8 cellular contexts compared by ENCODE assay signal in the genomic region with DNA sequence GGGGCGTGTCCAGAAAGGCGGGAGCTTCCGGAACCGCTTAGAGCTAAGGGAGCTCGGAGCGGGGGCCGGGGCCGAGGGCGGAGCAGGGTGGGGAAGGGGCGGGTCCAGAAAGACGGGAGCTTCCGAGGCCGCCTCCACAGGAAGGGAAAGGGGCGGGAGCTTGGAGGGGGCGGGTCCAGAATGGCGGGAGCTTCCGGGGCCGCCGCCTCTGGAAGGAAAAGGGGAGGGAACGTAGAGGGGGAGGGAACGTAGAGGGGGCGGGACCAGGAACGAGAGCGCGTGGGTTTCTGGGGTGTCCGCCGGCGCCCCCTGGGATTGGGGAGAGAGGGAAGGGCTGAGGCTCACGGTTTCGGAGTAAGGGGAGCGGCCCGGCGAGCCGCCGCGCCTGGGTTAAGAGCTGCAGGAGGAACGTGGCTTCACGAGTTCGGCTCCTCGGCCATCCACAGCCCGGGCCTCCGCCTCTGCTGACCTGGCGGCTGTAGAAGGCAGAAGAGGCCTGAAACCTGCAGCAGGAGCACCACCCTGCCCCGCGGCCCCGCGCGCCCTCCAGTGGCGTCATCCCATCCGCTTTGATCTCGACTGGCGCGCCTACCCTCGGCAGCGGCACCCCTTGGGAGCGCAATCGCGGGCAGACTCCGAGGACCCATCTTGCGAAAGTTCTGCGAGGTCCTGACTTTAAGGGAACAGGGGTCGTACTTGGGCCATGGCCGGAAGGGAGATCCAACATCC. TPM values are rescaled to one million over a fixed set of nuclear protein-coding genes. Genes with fewer than 3 reads are reported as not detected.
DNase-seq lines count a peak whose midpoint lies in the region; ATAC-seq, FAIRE-seq and TF ChIP-seq lines count a peak whose summit lies in the region.

No MANE protein-coding gene starts in this region.

- H4K20me1 ChIP-seq in astrocyte (ENCODE audit: insufficient read depth, low read length): no peaks in the 10 kb centered on the region

- no peaks in the 10 kb centered on the region for H3K79me2 ChIP-seq in astrocyte (ENCODE audit: insufficient read depth, low read length)

- peak overlapping the region; percentile 78 for H3K4me3 ChIP-seq in astrocyte (ENCODE audit: insufficient read depth, low read depth, low read length)
- H3K4me3 ChIP-seq in rectal smooth muscle tissue (ENCODE audit: low read length): peak overlapping the region; percentile 93
- peak overlapping the region; percentile 33 to 62 for H3K4me3 ChIP-seq in aorta (ENCODE audit: low read length in 2 of 2)

- H3K4me1 ChIP-seq in astrocyte (ENCODE audit: insufficient read depth, low read length): peaks cover 10% of the 10 kb centered on the region
- no peaks in the 10 kb centered on the region for H3K4me1 ChIP-seq in rectal smooth muscle tissue (ENCODE audit: control insufficient read depth, insufficient read depth, low read length)
- no peaks in the 10 kb centered on the region for H3K4me1 ChIP-seq in aorta (ENCODE audit: control insufficient read depth in 1 of 2, insufficient read depth in 2 of 2, low read length in 2 of 2)

- FAIRE-seq in astrocyte (lab: Jason Lieb, UNC): no peak

- ATAC-seq in GM18499 (IDR thresholded peaks at IDR 0.05; ENCODE audit: insufficient read depth, unreplicated experiment): peak; percentile 44
- peak; percentile 55 for ATAC-seq in HG02938 (IDR thresholded peaks at IDR 0.05; ENCODE audit: unreplicated experiment)
- ATAC-seq in aorta (ENCODE audit: low FRiP score): peak; percentile 97

- WGBS in aorta, 2 donors: 0 to 1% methylated on average over 51 to 63 of the region's 63 CpGs

- no peaks in the 10 kb centered on the region for H3K27me3 Mint-ChIP-seq in astrocyte (ENCODE audit: low read depth, unreplicated experiment)

- H3K9me3 ChIP-seq in astrocyte (ENCODE audit: insufficient read depth, low read depth, low read length) (no peaks in the 10 kb centered on the region), aorta (ENCODE audit: control insufficient read depth, low read length) (no peaks in the 10 kb centered on the region)

- H2AFZ ChIP-seq in astrocyte (ENCODE audit: low read depth, low read length): peak overlapping the region; percentile 98

- H3K36me3 ChIP-seq in astrocyte (ENCODE audit: insufficient read depth, low read length): no peaks in the 10 kb centered on the region
- H3K36me3 ChIP-seq in rectal smooth muscle tissue (ENCODE audit: control insufficient read depth, insufficient read depth, low read length): no peaks in the 10 kb centered on the region
- no peaks in the 10 kb centered on the region for H3K36me3 ChIP-seq in aorta (ENCODE audit: control insufficient read depth in 1 of 2, insufficient read depth in 2 of 2, low read length in 1 of 2)

- DNase-seq in NCI-H187 (lab: John Stamatoyannopoulos, UW) (peak; percentile 96), T-helper 2 cell (peak; percentile 90 to 98 (median 97)), astrocyte (ENCODE audit: low read depth) (peak; percentile 91), hepatic stellate cell (ENCODE audit: low spot score) (peak; percentile 96), aorta (peak; percentile 99 to 100)

- H3K4me3 Mint-ChIP-seq in astrocyte (ENCODE audit: unreplicated experiment): peak overlapping the region; percentile 85

- H3K36me3 Mint-ChIP-seq in astrocyte (ENCODE audit: low read depth, unreplicated experiment): no peaks in the 10 kb centered on the region

- peak overlapping the region; percentile 92 for H3K4me2 ChIP-seq in astrocyte (ENCODE audit: low read length)

- H3K27me3 ChIP-seq in astrocyte (ENCODE audit: insufficient read depth, low read length): no peaks in the 10 kb centered on the region
- H3K27me3 ChIP-seq in rectal smooth muscle tissue (ENCODE audit: control insufficient read depth, insufficient read depth, low read length): no peaks in the 10 kb centered on the region
- no peaks in the 10 kb centered on the region for H3K27me3 ChIP-seq in aorta (ENCODE audit: control insufficient read depth in 1 of 2, insufficient read depth in 2 of 2, low read length in 1 of 2)

- H3K9me3 Mint-ChIP-seq in astrocyte (ENCODE audit: unreplicated experiment): no peaks in the 10 kb centered on the region

- peaks cover 4% of the 10 kb centered on the region for H3K4me1 Mint-ChIP-seq in astrocyte (ENCODE audit: low read depth, unreplicated experiment)

- H3K9ac ChIP-seq in astrocyte (ENCODE audit: low read length) (peak overlapping the region; percentile 85), rectal smooth muscle tissue (ENCODE audit: low read length) (peak overlapping the region; percentile 42)

- TF ChIP-seq CTCF in astrocyte (IDR thresholded peaks at IDR 0.05; ENCODE audit: insufficient read depth, low read depth, low read length): peak; percentile 39

- intact Hi-C loops in aorta (cut with DNase I): loop anchor here (1.0 to 10.0 kb wide), 8 partner anchors 36 to 571 kb away; a partner anchor contains a TSS

- H3K27ac Mint-ChIP-seq in astrocyte (ENCODE audit: unreplicated experiment): peak overlapping the region; percentile 85

- H3K27ac ChIP-seq in astrocyte (ENCODE audit: low read depth, low read length) (peak overlapping the region; percentile 75), rectal smooth muscle tissue (ENCODE audit: low read depth, low read length) (peak overlapping the region; percentile 90), aorta (ENCODE audit: low read depth in 1 of 2, low read length in 2 of 2) (peak overlapping the region in 1 of 2 donors; percentile 69)

RNA-seq across cellular contexts. Expression of a gene that starts 22.9 kb away (rescaled TPM):
- total RNA-seq in astrocyte (0.61 and 0.70 TPM in 2 replicates), aorta (under 1 TPM in 1 of 2 donors, not detected in 1; 0.36 TPM)
- polyA plus RNA-seq in aorta: not detected

RNA-seq across cellular contexts. Expression of a gene that starts 36.2 kb away (rescaled TPM):
- 4.3 TPM in 2 replicates for total RNA-seq in astrocyte
- total RNA-seq in aorta: 10 to 100 TPM in 1 of 2 donors, 1 to 10 TPM in 1; 6.9 to 10.6 TPM
- polyA plus RNA-seq in aorta: 1 to 10 TPM; 8.1 to 8.5 TPM

RNA-seq across cellular contexts. Expression of a gene that starts 36.5 kb away (rescaled TPM):
- 6.0 and 6.6 TPM in 2 replicates for total RNA-seq in astrocyte
- 10 to 100 TPM; 19.8 to 28.8 TPM for total RNA-seq in aorta
- polyA plus RNA-seq in aorta: 10 to 100 TPM in 1 of 2 donors, 1 to 10 TPM in 1; 4.9 to 49.8 TPM

Comparison
In these comparisons a context has a peak if more than half of its experiments do, and no peak if none do; other contexts are left out.
1. ATAC-seq: peak in every context shown above with its lines; median percentile 97 in aorta; 55 in HG02938; 44 in GM18499.